ENCODE assay signal across 8 cellular contexts in the genomic region with DNA sequence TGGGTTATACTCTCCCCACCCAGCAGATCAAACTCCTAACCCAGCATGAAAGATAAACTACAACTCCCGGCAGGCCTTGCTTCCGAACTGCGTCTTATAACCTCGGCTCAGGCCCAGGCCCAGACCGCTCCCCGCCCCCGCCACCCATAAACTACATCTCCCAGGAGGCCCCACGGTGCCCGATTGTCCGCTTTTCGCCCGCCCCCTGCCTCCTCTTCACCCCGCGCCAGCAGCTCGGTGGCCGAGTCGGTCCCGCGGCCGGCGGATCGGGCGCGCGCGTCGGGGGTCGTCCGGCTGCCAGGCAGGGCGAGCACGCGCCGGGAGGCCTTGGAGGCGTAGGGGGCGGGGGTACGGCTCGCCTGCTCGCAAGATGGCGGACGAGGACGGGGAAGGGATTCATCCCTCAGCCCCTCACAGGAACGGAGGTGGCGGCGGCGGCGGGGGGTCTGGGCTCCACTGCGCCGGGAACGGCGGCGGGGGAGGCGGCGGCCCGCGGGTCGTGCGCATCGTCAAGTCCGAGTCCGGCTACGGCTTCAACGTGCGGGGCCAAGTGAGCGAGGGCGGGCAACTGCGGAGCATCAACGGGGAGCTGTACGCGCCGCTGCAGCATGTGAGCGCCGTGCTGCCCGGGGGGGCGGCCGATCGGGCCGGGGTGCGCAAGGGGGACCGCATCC. TPM values are rescaled to one million over a fixed set of nuclear protein-coding genes. Genes with fewer than 3 reads are reported as not detected.
DNase-seq lines count a peak whose midpoint lies in the region; ATAC-seq and TF ChIP-seq lines count a peak whose summit lies in the region.

A gene (plus strand): TSS at position 219 of the 674 bp plus-strand sequence. CDS start 152 bp downstream, at position 371.

- no peaks in the 10 kb centered on the region for H3K27me3 ChIP-seq in AG04450 (ENCODE audit: control insufficient read depth, insufficient read depth, low read length)

- peak; percentile 90 for ATAC-seq in GM18907 (IDR thresholded peaks at IDR 0.05; ENCODE audit: unreplicated experiment)
- ATAC-seq in HG03159 (IDR thresholded peaks at IDR 0.05; ENCODE audit: unreplicated experiment): peak; percentile 92

- no peak for TF ChIP-seq CTCF in AG04450 (IDR thresholded peaks at IDR 0.05; ENCODE audit: low read depth, low read length)
- TF ChIP-seq CTCF in VCaP (conservative IDR thresholded peaks at IDR 0.05): no peak

- H3K9me3 ChIP-seq in AG04450 (ENCODE audit: control insufficient read depth, insufficient read depth, low read length) (no peaks in the 10 kb centered on the region), iPS-18c (ENCODE audit: control insufficient read depth, insufficient read depth, low read length) (peaks cover 2% of the 10 kb centered on the region)

- H3K4me3 ChIP-seq in AG04450 (ENCODE audit: low read depth, low read length): peak within 1 kb of the TSS; percentile 90
- peak within 1 kb of the TSS; percentile 84 for H3K4me3 ChIP-seq in iPS-18c (ENCODE audit: insufficient read depth, low read depth, low read length)
- peak within 1 kb of the TSS; percentile 73 to 96 (median 86) for H3K4me3 ChIP-seq in skin epidermis

- CTCF ChIA-PET in AG04450 (lab: Charles Lee): interaction anchor here (1.9 kb wide), 1 partner anchor 18 kb away, joined by 7 read pairs; no protein-coding TSS in a partner anchor

- in situ Hi-C loops in T47D (cut with HindIII; ENCODE audit: low pct_unique_long_range_greater_than_20kb, low sequenced_read_pairs): no loop called here

- POLR2A ChIA-PET in AG04450 (lab: Yijun Ruan, JAX): interaction anchor here (0.6 kb wide), 2 partner anchors 19 to 69 kb away, joined by 3 read pairs; no protein-coding TSS in a partner anchor

- H3K27ac ChIP-seq in AG04450 (ENCODE audit: low read depth, low read length) (no peak within 1 kb of the TSS), VCaP (peak within 1 kb of the TSS; percentile 86), skin epidermis (peak within 1 kb of the TSS; percentile 83 to 99 (median 97))

- DNase-seq in AG04450 (ENCODE audit: low read depth, low spot score) (peak; percentile 70), NCI-H2227 (lab: John Stamatoyannopoulos, UW; ENCODE audit: unreplicated experiment) (peak; percentile 96), T47D (ENCODE audit: low read depth in 1 of 2, low spot score in 1 of 2) (peak; percentile 90 to 95)

RNA-seq across cellular contexts. Expression of the gene that starts here (rescaled TPM):
- polyA plus RNA-seq in AG04450 (2011; rRNA removed): 22.4 and 23.8 TPM in 2 replicates
- polyA minus RNA-seq in AG04450 (2011; rRNA and poly(A)+ RNA removed): 35.7 and 60.8 TPM in 2 replicates
